ENCODE assay signal across 8 cellular contexts in the genomic region with DNA sequence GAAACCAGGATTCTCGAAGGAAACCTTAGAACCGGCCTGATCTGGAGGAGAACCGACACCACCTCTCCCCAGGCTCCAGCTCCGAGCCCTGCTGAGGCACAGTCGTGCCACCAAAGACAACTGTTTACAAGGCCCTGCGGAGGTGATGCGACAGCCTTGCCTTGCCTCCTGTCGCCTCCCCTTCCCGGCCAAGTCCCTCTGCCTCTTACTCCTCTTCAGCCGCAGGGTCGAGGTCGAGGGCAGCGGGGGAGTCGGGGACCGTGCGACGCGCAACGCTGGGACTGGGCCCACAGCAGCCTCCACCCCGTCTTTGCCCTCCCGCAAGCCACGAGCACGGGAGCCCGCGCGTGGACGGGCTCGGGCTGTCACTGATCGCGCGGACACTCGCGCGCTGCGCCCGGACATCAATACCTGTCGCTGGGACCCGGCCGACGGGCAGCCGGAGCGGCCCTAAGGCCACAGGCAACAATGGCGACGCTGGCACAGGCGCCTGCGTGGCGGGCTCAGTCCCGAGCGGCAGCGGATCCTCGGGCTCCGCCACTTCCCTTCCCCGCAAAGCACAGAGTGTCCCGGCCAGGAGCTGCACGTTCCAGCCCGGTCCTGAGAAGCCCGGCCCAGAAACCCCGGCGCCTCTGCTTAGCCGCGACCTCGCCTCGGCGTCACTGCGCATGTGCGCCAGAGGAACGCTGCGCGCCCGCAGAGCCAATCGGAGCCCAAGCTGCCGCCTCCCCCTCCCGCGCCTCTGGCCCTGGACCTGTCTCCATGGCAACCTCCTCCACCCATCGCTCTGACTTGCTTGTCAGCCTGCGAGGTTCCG. TPM values are rescaled to one million over a fixed set of nuclear protein-coding genes. Genes with fewer than 3 reads are reported as not detected.
DNase-seq lines count a peak whose midpoint lies in the region; ATAC-seq and TF ChIP-seq lines count a peak whose summit lies in the region.

A gene (minus strand): TSS at position 664 of the 817 bp plus-strand sequence. CDS start 1,473 bp downstream, outside the sequence.

- H3K27me3 ChIP-seq in smooth muscle cell (ENCODE audit: low read depth) = no peaks in the 10 kb centered on the region
- H3K27me3 ChIP-seq in MM.1S (replicated peaks; ENCODE audit: insufficient read depth, low read length) = no peaks in the 10 kb centered on the region

- CTCF ChIA-PET in activated B cell treated with CpG ODN at 0.5 μM for 24 hours (lab: Charles Lee) = interaction anchor here (1.0 to 2.1 kb wide), 3 partner anchors 16 to 21 kb away, joined by 4 to 6 read pairs (median 5); no protein-coding TSS in a partner anchor

- H3K9me3 ChIP-seq in smooth muscle cell (replicated peaks; ENCODE audit: low read depth) (no peaks in the 10 kb centered on the region), MM.1S (replicated peaks; ENCODE audit: insufficient read depth, low read length) (no peaks in the 10 kb centered on the region)

- H3K36me3 ChIP-seq in smooth muscle cell (ENCODE audit: low read depth) (peaks cover 11% of the 10 kb centered on the region), MM.1S (replicated peaks; ENCODE audit: insufficient read depth, low read length) (no peaks in the 10 kb centered on the region)

- H3K4me1 Mint-ChIP-seq in activated B cell treated with CpG ODN at 0.5 μM for 24 hours = peaks cover 14% of the 10 kb centered on the region

- peak within 1 kb of the TSS; percentile 76 for H3K27ac ChIP-seq in caudate nucleus (ENCODE audit: low read depth, low read length)
- no peak within 1 kb of the TSS for H3K27ac ChIP-seq in smooth muscle cell (ENCODE audit: low read depth)
- H3K27ac ChIP-seq in MM.1S (ENCODE audit: low read length) = no peak within 1 kb of the TSS

- DNase-seq in NCI-H2029 (lab: John Stamatoyannopoulos, UW) (peak; percentile 69), activated B cell treated with CpG ODN at 0.5 μM for 24 hours (peak; percentile 89), caudate nucleus (lab: John Stamatoyannopoulos, UW) (peak; percentile 44 to 97 (median 92)), iPS-NIHi7 (ENCODE audit: extremely low spot score) (peak; percentile 100), smooth muscle cell (lab: John Stamatoyannopoulos, UW; ENCODE audit: unreplicated experiment) (peak; percentile 55), MM.1S (no peak)

- peak within 1 kb of the TSS; percentile 92 for H3K4me2 ChIP-seq in smooth muscle cell
- H3K4me2 ChIP-seq in MM.1S (ENCODE audit: low read depth, low read length) = no peak within 1 kb of the TSS

- no peak for TF ChIP-seq CTCF in activated B cell treated with CpG ODN at 0.5 μM for 24 hours (IDR thresholded peaks at IDR 0.05)
- no peak for TF ChIP-seq CTCF in smooth muscle cell (IDR thresholded peaks at IDR 0.05; ENCODE audit: borderline replicate concordance, insufficient read depth, poor library complexity, severe bottlenecking)
- TF ChIP-seq CTCF in MM.1S (IDR thresholded peaks at IDR 0.05; ENCODE audit: low read length) = no peak

- ATAC-seq in GM18502 (IDR thresholded peaks at IDR 0.05; ENCODE audit: poor library complexity, unreplicated experiment) (peak; percentile 96), HG02885 (IDR thresholded peaks at IDR 0.05; ENCODE audit: poor library complexity, unreplicated experiment) (peak; percentile 94), activated B cell treated with CpG ODN at 0.5 μM for 24 hours (ENCODE audit: low read depth) (peak; percentile 97)

- H3K27ac Mint-ChIP-seq in activated B cell treated with CpG ODN at 0.5 μM for 24 hours = peak within 1 kb of the TSS; percentile 94

- H3K4me3 Mint-ChIP-seq in activated B cell treated with CpG ODN at 0.5 μM for 24 hours = peak within 1 kb of the TSS; percentile 88

- H4K20me1 ChIP-seq in smooth muscle cell (ENCODE audit: low read depth) (no peaks in the 10 kb centered on the region), MM.1S (ENCODE audit: insufficient read depth, low read length) (no peaks in the 10 kb centered on the region)

- intact Hi-C loops in activated B cell treated with CpG ODN at 0.5 μM for 24 hours (cut with micrococcal nuclease) = loop anchor here (1.0 to 2.0 kb wide), 5 partner anchors 16 to 188 kb away; a partner anchor contains a TSS

- H3K79me2 ChIP-seq in smooth muscle cell (ENCODE audit: low read depth) (peaks cover 4% of the 10 kb centered on the region), MM.1S (ENCODE audit: low read length) (no peaks in the 10 kb centered on the region)

- peak within 1 kb of the TSS; percentile 69 for H3K4me3 ChIP-seq in smooth muscle cell
- no peak within 1 kb of the TSS for H3K4me3 ChIP-seq in MM.1S (ENCODE audit: low read length)

- H3K9me2 ChIP-seq in MM.1S (replicated peaks; ENCODE audit: insufficient read depth, low read length) = no peaks in the 10 kb centered on the region

- no peaks in the 10 kb centered on the region for H3F3A ChIP-seq in smooth muscle cell (ENCODE audit: low read depth)
- no peaks in the 10 kb centered on the region for H3F3A ChIP-seq in MM.1S (ENCODE audit: insufficient read depth, low read length)

- peaks cover 17% of the 10 kb centered on the region for H3K36me3 Mint-ChIP-seq in activated B cell treated with CpG ODN at 0.5 μM for 24 hours (ENCODE audit: low read depth)

- H2AFZ ChIP-seq in smooth muscle cell (ENCODE audit: low read depth) (peak within 1 kb of the TSS; percentile 93), MM.1S (ENCODE audit: low read length) (no peak within 1 kb of the TSS)

- 5% methylated on average over 71 of the region's 77 CpGs for WGBS in smooth muscle cell (ENCODE audit: low lambda C conversion rate)

- H3K9ac ChIP-seq in smooth muscle cell (ENCODE audit: low read depth) (peak within 1 kb of the TSS; percentile 48), MM.1S (ENCODE audit: low read length) (no peak within 1 kb of the TSS)

- H3K9me3 Mint-ChIP-seq in activated B cell treated with CpG ODN at 0.5 μM for 24 hours = no peaks in the 10 kb centered on the region

- POLR2A ChIA-PET in activated B cell treated with CpG ODN at 0.5 μM for 24 hours (lab: Charles Lee) = interaction anchor here (0.6 to 2.0 kb wide), 6 partner anchors 15 to 188 kb away, joined by 3 to 26 read pairs (median 5); a partner anchor contains a TSS

- H3K4me1 ChIP-seq in smooth muscle cell (ENCODE audit: low read depth) (peaks cover 7% of the 10 kb centered on the region), MM.1S (ENCODE audit: low read length) (no peaks in the 10 kb centered on the region)

- no peaks in the 10 kb centered on the region for H3K27me3 Mint-ChIP-seq in activated B cell treated with CpG ODN at 0.5 μM for 24 hours

RNA-seq across cellular contexts. Expression of the gene that starts here (rescaled TPM):
- total RNA-seq in activated B cell treated with CpG ODN at 0.5 μM for 24 hours (14.3 and 15.4 TPM in 2 replicates), smooth muscle cell (12.2 and 17.7 TPM in 2 replicates)
- polyA plus RNA-seq in smooth muscle cell = 24.6 and 25.8 TPM in 2 replicates
